In genomic region chr14:69606258-69606657, GRCh38 we compare ENCODE assay signal across 1 cellular context.
TF ChIP-seq lines count a peak whose summit lies in the region.

No MANE protein-coding gene starts in this region.

TF ChIP-seq in H1, 55 proteins besides CTCF, POLR2A, EP300 and RAD21:
- peak; percentile 92 for TF ChIP-seq CEBPB (IDR thresholded peaks at IDR 0.05; ENCODE audit: low read depth, low read length)
- TF ChIP-seq POLR2AphosphoS5 (IDR thresholded peaks at IDR 0.05; ENCODE audit: low read depth, low read length), result no peak
